In the genomic region with DNA sequence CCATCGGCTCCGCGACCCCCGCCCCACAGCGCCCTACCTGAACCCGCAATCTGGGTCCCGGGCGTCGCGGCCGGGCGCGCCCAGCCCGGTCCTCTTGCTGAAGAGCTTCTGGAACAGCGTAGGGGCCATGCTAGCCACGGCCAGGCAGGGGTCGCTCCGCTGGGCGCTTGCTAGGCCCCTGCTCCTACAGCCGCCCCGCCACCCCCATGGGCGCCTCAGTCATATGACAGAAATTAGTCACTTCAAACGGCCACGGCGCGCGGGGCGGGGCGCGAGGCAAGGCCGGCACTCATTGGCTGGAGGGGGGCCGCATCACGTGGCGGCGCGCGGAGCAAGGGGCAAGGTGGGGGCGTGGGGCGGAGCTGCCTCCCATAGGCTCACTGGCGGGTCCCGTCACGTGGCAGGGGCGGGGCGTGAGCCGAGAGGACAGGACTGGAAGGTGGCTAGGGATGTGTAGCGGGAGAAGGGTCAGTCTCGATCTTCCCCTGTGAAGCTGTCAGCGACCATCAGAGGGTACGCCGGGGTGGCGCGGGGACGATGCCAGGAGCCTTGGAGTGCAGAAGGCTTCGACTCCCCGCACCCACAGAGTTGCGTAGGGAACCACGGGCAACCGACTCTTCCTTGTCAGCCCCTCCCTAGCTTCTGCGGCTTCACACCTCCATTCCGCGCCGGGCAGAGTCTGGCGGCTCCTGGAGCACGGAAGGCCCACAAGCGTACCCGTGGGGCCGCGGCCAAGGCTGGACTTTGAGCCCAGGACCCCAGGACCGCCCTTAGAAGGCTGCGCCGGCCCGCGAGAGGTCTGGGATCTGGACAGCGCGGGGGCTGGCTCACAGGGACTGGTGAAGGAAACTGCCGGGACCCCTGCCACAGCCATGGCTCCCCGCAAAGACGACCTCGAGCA, we compare ENCODE assay signal across 1 cellular context.
TF ChIP-seq lines count a peak whose summit lies in the region.

A gene (minus strand): TSS at position 225 of the 901 bp plus-strand sequence. CDS start 96 bp downstream, at position 129.

TF ChIP-seq in H1, 55 proteins besides CTCF, POLR2A, EP300 and RAD21 (continued from another document):
- TF ChIP-seq TEAD4 (IDR thresholded peaks at IDR 0.05; ENCODE audit: low read depth, low read length) (no peak), EZH2 (IDR thresholded peaks at IDR 0.05; ENCODE audit: low read depth, low read length, severe bottlenecking) (no peak)
